28 cellular contexts compared by ENCODE assay signal in genomic region chr6:113767985-113768384, GRCh38.
"Had no signal": no experiment of that assay in that cellular context is flagged by ENCODE, and none has a peak within 500 bp of the region (broad histone marks: within the 10 kb centered on the region; RNA-seq: fewer than 3 reads in every experiment).

No MANE protein-coding gene starts in this region.

- H3K4me3 Mint-ChIP-seq: dendritic cell treated with granulocyte-macrophage colony-stimulating factor and Interleukin-4, amounts not matched to agents 40 ng/mL and 50 ng/mL, for 4 days; effector memory CD8-positive, alpha-beta T cell; endodermal cell; immature natural killer cell; naive thymus-derived CD8-positive, alpha-beta T cell had no signal

- H3K4me3 ChIP-seq: colonic mucosa, esophagus squamous epithelium, gastrocnemius medialis, heart left ventricle, hepatocyte, lower lobe of right lung had no signal

- H2AFZ ChIP-seq: hepatocyte had no signal

- H3K36me3 ChIP-seq: colonic mucosa, esophagus squamous epithelium, gastrocnemius medialis, heart left ventricle, lower lobe of right lung had no signal

- H3K27ac Mint-ChIP-seq: dendritic cell treated with granulocyte-macrophage colony-stimulating factor and Interleukin-4, amounts not matched to agents 40 ng/mL and 50 ng/mL, for 4 days; effector memory CD8-positive, alpha-beta T cell; endodermal cell; immature natural killer cell; naive thymus-derived CD8-positive, alpha-beta T cell had no signal

- H3K9me3 ChIP-seq: colonic mucosa, esophagus squamous epithelium, gastrocnemius medialis, heart left ventricle, lower lobe of right lung had no signal

- H3K27me3 Mint-ChIP-seq: dendritic cell treated with granulocyte-macrophage colony-stimulating factor and Interleukin-4, amounts not matched to agents 40 ng/mL and 50 ng/mL, for 4 days; effector memory CD8-positive, alpha-beta T cell had no signal

- H3K4me2 ChIP-seq: hepatocyte had no signal

- H3K9me3 Mint-ChIP-seq: dendritic cell treated with granulocyte-macrophage colony-stimulating factor and Interleukin-4, amounts not matched to agents 40 ng/mL and 50 ng/mL, for 4 days; effector memory CD8-positive, alpha-beta T cell; endodermal cell; naive thymus-derived CD8-positive, alpha-beta T cell had no signal

- H3K4me1 ChIP-seq: colonic mucosa, gastrocnemius medialis had no signal

- H3K27me3 ChIP-seq: colonic mucosa, esophagus squamous epithelium, gastrocnemius medialis, heart left ventricle, hepatocyte had no signal

- H3K36me3 Mint-ChIP-seq: immature natural killer cell; naive thymus-derived CD8-positive, alpha-beta T cell had no signal

- DNase-seq: colonic mucosa; cortex of kidney; effector CD8-positive, alpha-beta T cell; effector memory CD8-positive, alpha-beta T cell; endodermal cell; erythroblast; esophagus squamous epithelium; foreskin fibroblast; foreskin melanocyte; gastrocnemius medialis; heart left ventricle; hypothalamus; immature natural killer cell; islet precursor cell; kidney; kidney glomerular epithelial cell; left colon; left ventricle myocardium superior; lower lobe of right lung; mesendoderm; midbrain; naive thymus-derived CD8-positive, alpha-beta T cell had no signal

- H3K27ac ChIP-seq: colonic mucosa, epithelial cell of prostate, esophagus squamous epithelium, gastrocnemius medialis, heart left ventricle, hepatocyte, lower lobe of right lung had no signal

- ATAC-seq: effector memory CD8-positive, alpha-beta T cell; esophagus mucosa; gastrocnemius medialis; heart left ventricle; left colon; left lobe of liver; left ventricle myocardium superior; lower lobe of right lung; naive thymus-derived CD8-positive, alpha-beta T cell had no signal

- FAIRE-seq: endometrium, kidney had no signal

- H3K4me1 Mint-ChIP-seq: immature natural killer cell; naive thymus-derived CD8-positive, alpha-beta T cell had no signal

- H3K79me2 ChIP-seq: hepatocyte had no signal
